Comparison of ENCODE assay signal across 1 cellular context in the genomic region with DNA sequence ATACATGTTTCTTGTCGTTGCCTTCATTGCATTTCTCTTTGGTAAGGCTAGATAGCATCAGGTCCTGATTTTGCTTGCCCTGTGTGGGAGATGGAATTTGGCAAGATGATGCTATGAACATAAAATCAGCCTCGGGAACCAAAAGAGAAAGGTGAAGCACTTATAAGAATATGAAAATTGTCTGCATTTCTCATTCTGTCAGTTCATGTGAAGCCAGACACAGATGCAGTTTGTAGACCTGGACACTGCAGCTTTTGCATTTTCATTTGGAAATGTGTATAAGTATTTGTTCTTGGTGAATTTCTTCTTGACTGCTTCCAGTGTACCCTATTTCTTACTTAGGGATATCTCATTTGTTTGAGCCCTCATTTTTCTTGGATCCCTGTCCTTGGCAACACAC.
TF ChIP-seq lines count a peak whose summit lies in the region.

No MANE protein-coding gene starts in this region.

TF ChIP-seq in GM12878, 131 proteins besides CTCF, POLR2A, EP300 and RAD21:
- TF ChIP-seq, protein P1, sequence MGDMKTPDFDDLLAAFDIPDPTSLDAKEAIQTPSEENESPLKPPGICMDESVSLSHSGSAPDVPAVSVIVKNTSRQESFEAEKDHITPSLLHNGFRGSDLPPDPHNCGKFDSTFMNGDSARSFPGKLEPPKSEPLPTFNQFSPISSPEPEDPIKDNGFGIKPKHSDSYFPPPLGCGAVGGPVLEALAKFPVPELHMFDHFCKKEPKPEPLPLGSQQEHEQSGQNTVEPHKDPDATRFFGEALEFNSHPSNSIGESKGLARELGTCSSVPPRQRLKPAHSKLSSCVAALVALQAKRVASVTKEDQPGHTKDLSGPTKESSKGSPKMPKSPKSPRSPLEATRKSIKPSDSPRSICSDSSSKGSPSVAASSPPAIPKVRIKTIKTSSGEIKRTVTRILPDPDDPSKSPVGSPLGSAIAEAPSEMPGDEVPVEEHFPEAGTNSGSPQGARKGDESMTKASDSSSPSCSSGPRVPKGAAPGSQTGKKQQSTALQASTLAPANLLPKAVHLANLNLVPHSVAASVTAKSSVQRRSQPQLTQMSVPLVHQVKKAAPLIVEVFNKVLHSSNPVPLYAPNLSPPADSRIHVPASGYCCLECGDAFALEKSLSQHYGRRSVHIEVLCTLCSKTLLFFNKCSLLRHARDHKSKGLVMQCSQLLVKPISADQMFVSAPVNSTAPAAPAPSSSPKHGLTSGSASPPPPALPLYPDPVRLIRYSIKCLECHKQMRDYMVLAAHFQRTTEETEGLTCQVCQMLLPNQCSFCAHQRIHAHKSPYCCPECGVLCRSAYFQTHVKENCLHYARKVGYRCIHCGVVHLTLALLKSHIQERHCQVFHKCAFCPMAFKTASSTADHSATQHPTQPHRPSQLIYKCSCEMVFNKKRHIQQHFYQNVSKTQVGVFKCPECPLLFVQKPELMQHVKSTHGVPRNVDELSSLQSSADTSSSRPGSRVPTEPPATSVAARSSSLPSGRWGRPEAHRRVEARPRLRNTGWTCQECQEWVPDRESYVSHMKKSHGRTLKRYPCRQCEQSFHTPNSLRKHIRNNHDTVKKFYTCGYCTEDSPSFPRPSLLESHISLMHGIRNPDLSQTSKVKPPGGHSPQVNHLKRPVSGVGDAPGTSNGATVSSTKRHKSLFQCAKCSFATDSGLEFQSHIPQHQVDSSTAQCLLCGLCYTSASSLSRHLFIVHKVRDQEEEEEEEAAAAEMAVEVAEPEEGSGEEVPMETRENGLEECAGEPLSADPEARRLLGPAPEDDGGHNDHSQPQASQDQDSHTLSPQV (IDR thresholded peaks at IDR 0.05), result no peak
- TF ChIP-seq SMARCA5 (IDR thresholded peaks at IDR 0.05) (no peak), CREB1 (IDR thresholded peaks at IDR 0.05; ENCODE audit: low read depth) (no peak), LARP7 (IDR thresholded peaks at IDR 0.05) (no peak), GABPA (IDR thresholded peaks at IDR 0.05; ENCODE audit: low read depth) (no peak), MYB (IDR thresholded peaks at IDR 0.05; ENCODE audit: borderline replicate concordance, low read depth, low read length) (no peak), ZSCAN29 (IDR thresholded peaks at IDR 0.05) (no peak), SREBF2 (IDR thresholded peaks at IDR 0.05; ENCODE audit: low read length) (no peak), IKZF1 (conservative IDR thresholded peaks at IDR 0.05) (no peak), ATF7 (IDR thresholded peaks at IDR 0.05; ENCODE audit: low read depth) (no peak), HDAC2 (IDR thresholded peaks at IDR 0.05) (no peak)
- TF ChIP-seq, protein P2, sequence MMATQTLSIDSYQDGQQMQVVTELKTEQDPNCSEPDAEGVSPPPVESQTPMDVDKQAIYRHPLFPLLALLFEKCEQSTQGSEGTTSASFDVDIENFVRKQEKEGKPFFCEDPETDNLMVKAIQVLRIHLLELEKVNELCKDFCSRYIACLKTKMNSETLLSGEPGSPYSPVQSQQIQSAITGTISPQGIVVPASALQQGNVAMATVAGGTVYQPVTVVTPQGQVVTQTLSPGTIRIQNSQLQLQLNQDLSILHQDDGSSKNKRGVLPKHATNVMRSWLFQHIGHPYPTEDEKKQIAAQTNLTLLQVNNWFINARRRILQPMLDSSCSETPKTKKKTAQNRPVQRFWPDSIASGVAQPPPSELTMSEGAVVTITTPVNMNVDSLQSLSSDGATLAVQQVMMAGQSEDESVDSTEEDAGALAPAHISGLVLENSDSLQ (IDR thresholded peaks at IDR 0.05), result no peak; the same call in 1 of the 2 replicates
- TF ChIP-seq, protein P3, sequence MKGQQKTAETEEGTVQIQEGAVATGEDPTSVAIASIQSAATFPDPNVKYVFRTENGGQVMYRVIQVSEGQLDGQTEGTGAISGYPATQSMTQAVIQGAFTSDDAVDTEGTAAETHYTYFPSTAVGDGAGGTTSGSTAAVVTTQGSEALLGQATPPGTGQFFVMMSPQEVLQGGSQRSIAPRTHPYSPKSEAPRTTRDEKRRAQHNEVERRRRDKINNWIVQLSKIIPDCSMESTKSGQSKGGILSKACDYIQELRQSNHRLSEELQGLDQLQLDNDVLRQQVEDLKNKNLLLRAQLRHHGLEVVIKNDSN (IDR thresholded peaks at IDR 0.05; ENCODE audit: borderline replicate concordance, extremely low read length, insufficient read depth, low read depth, low read length), result no peak
- TF ChIP-seq, protein P4, sequence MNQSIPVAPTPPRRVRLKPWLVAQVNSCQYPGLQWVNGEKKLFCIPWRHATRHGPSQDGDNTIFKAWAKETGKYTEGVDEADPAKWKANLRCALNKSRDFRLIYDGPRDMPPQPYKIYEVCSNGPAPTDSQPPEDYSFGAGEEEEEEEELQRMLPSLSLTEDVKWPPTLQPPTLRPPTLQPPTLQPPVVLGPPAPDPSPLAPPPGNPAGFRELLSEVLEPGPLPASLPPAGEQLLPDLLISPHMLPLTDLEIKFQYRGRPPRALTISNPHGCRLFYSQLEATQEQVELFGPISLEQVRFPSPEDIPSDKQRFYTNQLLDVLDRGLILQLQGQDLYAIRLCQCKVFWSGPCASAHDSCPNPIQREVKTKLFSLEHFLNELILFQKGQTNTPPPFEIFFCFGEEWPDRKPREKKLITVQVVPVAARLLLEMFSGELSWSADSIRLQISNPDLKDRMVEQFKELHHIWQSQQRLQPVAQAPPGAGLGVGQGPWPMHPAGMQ (IDR thresholded peaks at IDR 0.05; ENCODE audit: borderline replicate concordance), result no peak
- TF ChIP-seq, protein P5, sequence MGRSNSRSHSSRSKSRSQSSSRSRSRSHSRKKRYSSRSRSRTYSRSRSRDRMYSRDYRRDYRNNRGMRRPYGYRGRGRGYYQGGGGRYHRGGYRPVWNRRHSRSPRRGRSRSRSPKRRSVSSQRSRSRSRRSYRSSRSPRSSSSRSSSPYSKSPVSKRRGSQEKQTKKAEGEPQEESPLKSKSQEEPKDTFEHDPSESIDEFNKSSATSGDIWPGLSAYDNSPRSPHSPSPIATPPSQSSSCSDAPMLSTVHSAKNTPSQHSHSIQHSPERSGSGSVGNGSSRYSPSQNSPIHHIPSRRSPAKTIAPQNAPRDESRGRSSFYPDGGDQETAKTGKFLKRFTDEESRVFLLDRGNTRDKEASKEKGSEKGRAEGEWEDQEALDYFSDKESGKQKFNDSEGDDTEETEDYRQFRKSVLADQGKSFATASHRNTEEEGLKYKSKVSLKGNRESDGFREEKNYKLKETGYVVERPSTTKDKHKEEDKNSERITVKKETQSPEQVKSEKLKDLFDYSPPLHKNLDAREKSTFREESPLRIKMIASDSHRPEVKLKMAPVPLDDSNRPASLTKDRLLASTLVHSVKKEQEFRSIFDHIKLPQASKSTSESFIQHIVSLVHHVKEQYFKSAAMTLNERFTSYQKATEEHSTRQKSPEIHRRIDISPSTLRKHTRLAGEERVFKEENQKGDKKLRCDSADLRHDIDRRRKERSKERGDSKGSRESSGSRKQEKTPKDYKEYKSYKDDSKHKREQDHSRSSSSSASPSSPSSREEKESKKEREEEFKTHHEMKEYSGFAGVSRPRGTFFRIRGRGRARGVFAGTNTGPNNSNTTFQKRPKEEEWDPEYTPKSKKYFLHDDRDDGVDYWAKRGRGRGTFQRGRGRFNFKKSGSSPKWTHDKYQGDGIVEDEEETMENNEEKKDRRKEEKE (IDR thresholded peaks at IDR 0.05), result no peak
- TF ChIP-seq, protein P6, sequence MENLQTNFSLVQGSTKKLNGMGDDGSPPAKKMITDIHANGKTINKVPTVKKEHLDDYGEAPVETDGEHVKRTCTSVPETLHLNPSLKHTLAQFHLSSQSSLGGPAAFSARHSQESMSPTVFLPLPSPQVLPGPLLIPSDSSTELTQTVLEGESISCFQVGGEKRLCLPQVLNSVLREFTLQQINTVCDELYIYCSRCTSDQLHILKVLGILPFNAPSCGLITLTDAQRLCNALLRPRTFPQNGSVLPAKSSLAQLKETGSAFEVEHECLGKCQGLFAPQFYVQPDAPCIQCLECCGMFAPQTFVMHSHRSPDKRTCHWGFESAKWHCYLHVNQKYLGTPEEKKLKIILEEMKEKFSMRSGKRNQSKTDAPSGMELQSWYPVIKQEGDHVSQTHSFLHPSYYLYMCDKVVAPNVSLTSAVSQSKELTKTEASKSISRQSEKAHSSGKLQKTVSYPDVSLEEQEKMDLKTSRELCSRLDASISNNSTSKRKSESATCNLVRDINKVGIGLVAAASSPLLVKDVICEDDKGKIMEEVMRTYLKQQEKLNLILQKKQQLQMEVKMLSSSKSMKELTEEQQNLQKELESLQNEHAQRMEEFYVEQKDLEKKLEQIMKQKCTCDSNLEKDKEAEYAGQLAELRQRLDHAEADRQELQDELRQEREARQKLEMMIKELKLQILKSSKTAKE (IDR thresholded peaks at IDR 0.05; ENCODE audit: low read depth, poor library complexity, severe bottlenecking), result no peak
